21 cellular contexts compared by ENCODE assay signal in genomic region chr18:76425299-76426101, GRCh38.
DNase-seq lines count a peak whose midpoint lies in the region; ATAC-seq, FAIRE-seq and TF ChIP-seq lines count a peak whose summit lies in the region.
"Had no signal": no experiment of that assay in that cellular context is flagged by ENCODE, and none has a peak within 500 bp of the region (broad histone marks: within the 10 kb centered on the region; RNA-seq: fewer than 3 reads in every experiment).

No MANE protein-coding gene starts in this region.

- no peaks in the 10 kb centered on the region for H3K9me3 ChIP-seq in GM12878 (replicated peaks; ENCODE audit: control insufficient read depth, insufficient read depth, low read length)
- H3K9me3 ChIP-seq in vagina, result no peaks in the 10 kb centered on the region
- H3K9me3 ChIP-seq: A549, SJCRH30, spleen, upper lobe of left lung had no signal

- CTCF ChIA-PET in GM12878 (lab: Yijun Ruan, JAX), result interaction anchor here (0.7 to 2.1 kb wide), 10 partner anchors 8 to 195 kb away, joined by 3 to 16 read pairs (median 3); no protein-coding TSS in a partner anchor

- H3K79me2 ChIP-seq in GM12878 (ENCODE audit: control insufficient read depth, insufficient read depth, low read length), result peaks cover 17% of the 10 kb centered on the region

- DNase-seq in natural killer cell, result no peak
- no peak for DNase-seq in natural killer cell treated with Interleukin-12 subunit alpha and Interleukin-12 subunit beta and Interleukin-15 and Interleukin-18, amount 100 ng/mL, for 72 hours (ENCODE audit: low spot score)
- DNase-seq in GM12878 (ENCODE audit: low read depth, low spot score), result no peak
- DNase-seq in immature natural killer cell, result peak; percentile 26 to 35 (median 31)
- DNase-seq in vagina (ENCODE audit: extremely low spot score in 2 of 2), result peak; percentile 14 to 86
- DNase-seq in NCI-H226, result no peak
- DNase-seq in COLO829 (ENCODE audit: low spot score), result no peak
- DNase-seq in inferior parietal cortex (ENCODE audit: extremely low spot score), result no peak
- DNase-seq: activated CD4-positive, alpha-beta T cell treated with anti-CD3 and anti-CD28 coated beads, Interleukin-2, amount 10 ng/mL, durations not matched to agents 7 days and 5 days; activated T-cell treated with anti-CD3 and anti-CD28 coated beads, Interleukin-2, amount 50 U/mL, for 1 hour; cerebellar nuclear complex; KBM-7; NCI-H1417 treated with DMSO at 0.1 percent for 48 hours; NCI-H345; SJCRH30; spleen; stimulated activated naive CD4-positive, alpha-beta T cell treated with Interleukin-2 at 50 U/mL for 16 hours; upper lobe of left lung had no signal

- FAIRE-seq in GM12878 (lab: Jason Lieb, UNC), result no peak
- FAIRE-seq: A549, endometrium had no signal

- H3K4me1 ChIP-seq in GM12878 (ENCODE audit: control insufficient read depth, insufficient read depth, low read length) (no peaks in the 10 kb centered on the region), vagina (peaks cover 70% of the 10 kb centered on the region)
- H3K4me1 ChIP-seq: A549, SJCRH30 had no signal

- RAD21 ChIA-PET in GM12878 (lab: Charles Lee; ENCODE audit: unreplicated experiment), result no interaction called here

- H3K36me3 ChIP-seq in GM12878 (ENCODE audit: control insufficient read depth in 2 of 2, insufficient read depth in 2 of 2, low read length in 1 of 2), result peaks cover 2 to 20% of the 10 kb centered on the region in 2 experiments; a peak in 2 of 4 replicates
- H3K36me3 ChIP-seq in vagina, result no peaks in the 10 kb centered on the region
- H3K36me3 ChIP-seq: SJCRH30, upper lobe of left lung had no signal

- peaks cover 57 to 61% of the 10 kb centered on the region in 2 donors for H3K4me1 Mint-ChIP-seq in natural killer cell
- peaks cover 9 to 34% of the 10 kb centered on the region in 2 donors for H3K4me1 Mint-ChIP-seq in natural killer cell treated with Interleukin-12 subunit alpha and Interleukin-12 subunit beta and Interleukin-15 and Interleukin-18, amount 100 ng/mL, for 72 hours (ENCODE audit: low read depth in 2 of 2)
- peaks cover 47 to 60% of the 10 kb centered on the region in 2 donors for H3K4me1 Mint-ChIP-seq in immature natural killer cell

- SMC1A ChIA-PET in GM12878 (lab: Charles Lee; ENCODE audit: uncharacterized antibody, unreplicated experiment), result interaction anchor here (0.6 to 1.5 kb wide), 3 partner anchors 16 to 67 kb away, joined by 3 to 6 read pairs (median 3); no protein-coding TSS in a partner anchor

- H3K4me2 ChIP-seq in GM12878 (ENCODE audit: control insufficient read depth, insufficient read depth), result no peak overlapping the region
- H3K4me2 ChIP-seq: A549 had no signal

- intact Hi-C loops in natural killer cell (cut with micrococcal nuclease) (no loop called here), GM12878 (cut with micrococcal nuclease; ENCODE audit: unreplicated experiment) (loop anchor here (2.0 kb wide), 1 partner anchor 27 kb away; no protein-coding TSS in a partner anchor), vagina (cut with DNase I) (no loop called here)

- no peak for TF ChIP-seq EP300 in GM12878 (IDR thresholded peaks at IDR 0.05; ENCODE audit: borderline replicate concordance in 1 of 2, control insufficient read depth in 1 of 2, low read depth in 2 of 2, low read length in 2 of 2)

- TF ChIP-seq POLR2A in GM12878 (IDR thresholded peaks at IDR 0.05; ENCODE audit: low read depth, low read length) (no peak), vagina (IDR thresholded peaks at IDR 0.05) (no peak)

- H3K9me3 Mint-ChIP-seq in natural killer cell (no peaks in the 10 kb centered on the region), immature natural killer cell (no peaks in the 10 kb centered on the region)
- no peaks in the 10 kb centered on the region for H3K9me3 Mint-ChIP-seq in natural killer cell treated with Interleukin-12 subunit alpha and Interleukin-12 subunit beta and Interleukin-15 and Interleukin-18, amount 100 ng/mL, for 72 hours
- H3K9me3 Mint-ChIP-seq: activated CD4-positive, alpha-beta T cell treated with anti-CD3 and anti-CD28 coated beads, Interleukin-2, amount 10 ng/mL, durations not matched to agents 7 days and 5 days had no signal

- POLR2A ChIA-PET in GM12878 (lab: Charles Lee), result no interaction called here

- in situ Hi-C loops in GM12878 (cut with MboI), result no loop called here

- H3K4me3 ChIP-seq in GM12878 (no peak overlapping the region), vagina (no peak overlapping the region)
- H3K4me3 ChIP-seq: A549, SJCRH30, spleen, upper lobe of left lung had no signal

- H3K4me3 Mint-ChIP-seq in natural killer cell (peak overlapping the region; percentile 63), immature natural killer cell (peak overlapping the region; percentile 15 to 64 (median 46))
- H3K4me3 Mint-ChIP-seq in natural killer cell treated with Interleukin-12 subunit alpha and Interleukin-12 subunit beta and Interleukin-15 and Interleukin-18, amount 100 ng/mL, for 72 hours, result no peak overlapping the region
- H3K4me3 Mint-ChIP-seq: activated CD4-positive, alpha-beta T cell treated with anti-CD3 and anti-CD28 coated beads, Interleukin-2, amount 10 ng/mL, durations not matched to agents 7 days and 5 days had no signal

- H3K27ac Mint-ChIP-seq in natural killer cell (peak overlapping the region; percentile 51 to 66), immature natural killer cell (peak overlapping the region in 5 of 6 donors; percentile 47 to 67 (median 59))
- H3K27ac Mint-ChIP-seq in natural killer cell treated with Interleukin-12 subunit alpha and Interleukin-12 subunit beta and Interleukin-15 and Interleukin-18, amount 100 ng/mL, for 72 hours, result no peak overlapping the region
- H3K27ac Mint-ChIP-seq: activated CD4-positive, alpha-beta T cell treated with anti-CD3 and anti-CD28 coated beads, Interleukin-2, amount 10 ng/mL, durations not matched to agents 7 days and 5 days had no signal

- H3K9ac ChIP-seq in GM12878 (ENCODE audit: control insufficient read depth, insufficient read depth, low read length), result no peak overlapping the region
- H3K9ac ChIP-seq: parathyroid adenoma had no signal

- no peak for TF ChIP-seq CTCF in natural killer cell (IDR thresholded peaks at IDR 0.05)
- no peak for TF ChIP-seq CTCF in GM12878 (IDR thresholded peaks at IDR 0.05 in 2 of 3, conservative IDR thresholded peaks at IDR 0.05 in 1 of 3; ENCODE audit: control insufficient read depth in 2 of 3, extremely low read depth in 1 of 3, insufficient read depth in 1 of 3, low read depth in 3 of 3, low read length in 3 of 3)
- TF ChIP-seq CTCF in vagina (IDR thresholded peaks at IDR 0.05), result no peak

- no peaks in the 10 kb centered on the region for H3K27me3 Mint-ChIP-seq in natural killer cell (ENCODE audit: low read depth in 2 of 2)
- no peaks in the 10 kb centered on the region for H3K27me3 Mint-ChIP-seq in natural killer cell treated with Interleukin-12 subunit alpha and Interleukin-12 subunit beta and Interleukin-15 and Interleukin-18, amount 100 ng/mL, for 72 hours
- H3K27me3 Mint-ChIP-seq in immature natural killer cell (ENCODE audit: low read depth in 3 of 3), result peaks cover 0 to 3% (median 0%) of the 10 kb centered on the region in 3 donors
- H3K27me3 Mint-ChIP-seq: activated CD4-positive, alpha-beta T cell treated with anti-CD3 and anti-CD28 coated beads, Interleukin-2, amount 10 ng/mL, durations not matched to agents 7 days and 5 days had no signal

- H2AFZ ChIP-seq in GM12878 (ENCODE audit: control insufficient read depth, low read depth, low read length), result no peak overlapping the region
- H2AFZ ChIP-seq: parathyroid adenoma had no signal

- no peaks in the 10 kb centered on the region for H3K27me3 ChIP-seq in GM12878 (replicated peaks in 1 of 2; ENCODE audit: control insufficient read depth in 2 of 2, insufficient read depth in 2 of 2, low read length in 1 of 2)
- H3K27me3 ChIP-seq in vagina, result no peaks in the 10 kb centered on the region
- H3K27me3 ChIP-seq: SJCRH30, spleen, upper lobe of left lung had no signal

- no peaks in the 10 kb centered on the region for H3K36me3 Mint-ChIP-seq in natural killer cell
- no peaks in the 10 kb centered on the region for H3K36me3 Mint-ChIP-seq in natural killer cell treated with Interleukin-12 subunit alpha and Interleukin-12 subunit beta and Interleukin-15 and Interleukin-18, amount 100 ng/mL, for 72 hours
- H3K36me3 Mint-ChIP-seq in immature natural killer cell, result no peaks in the 10 kb centered on the region

- peak; percentile 63 to 85 (median 72) for ATAC-seq in natural killer cell
- ATAC-seq in natural killer cell treated with Interleukin-12 subunit alpha and Interleukin-12 subunit beta and Interleukin-15 and Interleukin-18, amount 100 ng/mL, for 72 hours, result no peak
- no peak for ATAC-seq in GM12878
- ATAC-seq: A549 had no signal

- BruUV-seq in GM12878 (replicated peaks; lab: Mats Ljungman, UMichigan), result TSS peak; percentile 16

- H3K27ac ChIP-seq in GM12878 (ENCODE audit: control insufficient read depth, insufficient read depth) (no peak overlapping the region), vagina (peak overlapping the region; percentile 89)
- H3K27ac ChIP-seq: A549, parathyroid adenoma, SJCRH30, spleen, upper lobe of left lung had no signal

- peaks cover 4% of the 10 kb centered on the region; the same call in 1 of the 2 replicates for H4K20me1 ChIP-seq in GM12878 (ENCODE audit: control insufficient read depth, insufficient read depth)

- 70% methylated on average over 18 of the region's 18 CpGs for WGBS in GM12878 (ENCODE audit: insufficient coverage, insufficient replicate concordance, low lambda C conversion rate, missing lambda C conversion rate)

- no peak for TF ChIP-seq RAD21 in GM12878 (IDR thresholded peaks at IDR 0.05; ENCODE audit: insufficient read depth, low read depth, low read length)

TF ChIP-seq in GM12878, 131 proteins besides CTCF, POLR2A, EP300 and RAD21:
- no peak for TF ChIP-seq MTA3 (IDR thresholded peaks at IDR 0.05; ENCODE audit: borderline replicate concordance, low read length)

Comparison
In these comparisons a context has a peak if more than half of its experiments do, and no peak if none do; other contexts are left out.
1. ATAC-seq: peak in natural killer cell (3 of 3); none in natural killer cell treated with Interleukin-12 subunit alpha and Interleukin-12 subunit beta and Interleukin-15 and Interleukin-18, amount 100 ng/mL, for 72 hours (0 of 2) and GM12878 (single experiment).
2. H3K27ac Mint-ChIP-seq: peak in natural killer cell (2 of 2) and immature natural killer cell (5 of 6); none in natural killer cell treated with Interleukin-12 subunit alpha and Interleukin-12 subunit beta and Interleukin-15 and Interleukin-18, amount 100 ng/mL, for 72 hours (0 of 2).
3. DNase-seq: peak in immature natural killer cell (3 of 3) and vagina (2 of 2); none in natural killer cell (single experiment), natural killer cell treated with Interleukin-12 subunit alpha and Interleukin-12 subunit beta and Interleukin-15 and Interleukin-18, amount 100 ng/mL, for 72 hours (single experiment), GM12878 (single experiment), NCI-H226 (single experiment), COLO829 (single experiment) and inferior parietal cortex (single experiment).